Comparison of ENCODE assay signal across 38 cellular contexts in the genomic region with DNA sequence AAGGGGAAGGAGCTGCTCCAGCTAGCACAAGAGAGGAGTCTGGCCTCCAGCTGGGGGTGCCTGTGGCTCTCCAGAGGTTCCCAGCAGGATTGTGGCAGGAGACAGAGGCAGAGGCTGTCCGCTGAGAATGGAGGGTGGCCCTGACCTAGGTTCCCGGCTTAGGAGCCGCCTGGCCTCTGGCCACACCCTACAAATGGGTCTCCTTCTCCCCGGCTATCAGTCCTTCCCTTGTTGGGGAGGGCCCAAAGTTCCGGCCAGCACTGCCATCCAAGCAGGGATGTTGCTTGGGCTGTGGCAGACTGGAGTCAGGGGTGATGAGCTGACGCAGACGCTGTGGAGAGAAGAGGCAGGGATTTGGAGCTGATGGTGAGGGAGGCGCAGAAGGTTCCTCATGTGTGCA. TPM values are rescaled to one million over a fixed set of nuclear protein-coding genes. Genes with fewer than 3 reads are reported as not detected.
"Had no signal": no experiment of that assay in that cellular context is flagged by ENCODE, and none has a peak within 500 bp of the region (broad histone marks: within the 10 kb centered on the region; RNA-seq: fewer than 3 reads in every experiment).

No MANE protein-coding gene starts in this region.

- ATAC-seq: activated CD8-positive, alpha-beta memory T cell treated with anti-CD3 and anti-CD28 coated beads, Interleukin-2, amount 10 ng/mL, durations not matched to agents 7 days and 5 days; activated CD8-positive, alpha-beta T cell treated with anti-CD3 and anti-CD28 coated beads, Interleukin-2, amount 10 ng/mL, durations not matched to agents 7 days and 5 days; activated naive CD8-positive, alpha-beta T cell treated with anti-CD3 and anti-CD28 coated beads, Interleukin-2, amount 50 U/mL, for 24 hours; T-cell; T-helper 17 cell had no signal

- H3K9me3 Mint-ChIP-seq: activated B cell treated with CpG ODN at 0.5 μM for 24 hours; activated CD4-positive, alpha-beta memory T cell treated with anti-CD3 and anti-CD28 coated beads, Interleukin-2, amount 10 ng/mL, durations not matched to agents 7 days and 5 days; activated CD4-positive, alpha-beta T cell treated with anti-CD3 and anti-CD28 coated beads, Interleukin-2, amount 10 ng/mL, durations not matched to agents 24 days and 14 days; activated naive CD4-positive, alpha-beta T cell treated with anti-CD3 and anti-CD28 coated beads, Interleukin-2, amount 10 ng/mL, durations not matched to agents 7 days and 5 days; activated naive CD4-positive, alpha-beta T cell treated with anti-CD3 and anti-CD28 coated beads, Interleukin-2, amount 50 U/mL, for 24 hours; activated naive CD8-positive, alpha-beta T cell treated with anti-CD3 and anti-CD28 coated beads, Interleukin-2, amount 10 ng/mL, durations not matched to agents 7 days and 5 days; activated naive CD8-positive, alpha-beta T cell treated with anti-CD3 and anti-CD28 coated beads, Interleukin-2, amount 50 U/mL, for 24 hours; activated T-cell treated with anti-CD3 and anti-CD28 coated beads, Interleukin-2, amount 50 U/mL, for 24 hours; activated T-helper 2 cell treated with anti-CD3 and anti-CD28 coated beads, Interferon-gamma antibody, Interleukin-2, Interleukin-4, amounts not matched to agents 10 μg/mL and 5 μg/mL and 100 μg/mL, durations not matched to agents 14 hours and 24 hours and 36 hours; central memory CD8-positive, alpha-beta T cell; T-cell had no signal

- H3K27ac Mint-ChIP-seq: activated B cell treated with CpG ODN at 0.5 μM for 24 hours; activated CD4-positive, alpha-beta memory T cell treated with anti-CD3 and anti-CD28 coated beads, Interleukin-2, amount 10 ng/mL, durations not matched to agents 7 days and 5 days; activated CD4-positive, alpha-beta T cell treated with anti-CD3 and anti-CD28 coated beads, Interleukin-2, amount 10 ng/mL, durations not matched to agents 24 days and 14 days; activated CD8-positive, alpha-beta memory T cell treated with anti-CD3 and anti-CD28 coated beads, Interleukin-2, amount 10 ng/mL, durations not matched to agents 7 days and 5 days; activated CD8-positive, alpha-beta T cell treated with anti-CD3 and anti-CD28 coated beads, Interleukin-2, amount 10 ng/mL, durations not matched to agents 7 days and 5 days; activated naive CD4-positive, alpha-beta T cell treated with anti-CD3 and anti-CD28 coated beads, Interleukin-2, amount 50 U/mL, for 24 hours; activated naive CD8-positive, alpha-beta T cell; activated naive CD8-positive, alpha-beta T cell treated with anti-CD3 and anti-CD28 coated beads, Interleukin-2, amount 10 ng/mL, durations not matched to agents 7 days and 5 days; activated naive CD8-positive, alpha-beta T cell treated with anti-CD3 and anti-CD28 coated beads, Interleukin-2, amount 50 U/mL, for 24 hours; activated T-cell treated with anti-CD3 and anti-CD28 coated beads, Interleukin-2, amount 50 U/mL, for 24 hours; activated T-helper 2 cell treated with anti-CD3 and anti-CD28 coated beads, Interferon-gamma antibody, Interleukin-2, Interleukin-4, amounts not matched to agents 10 μg/mL and 5 μg/mL and 100 μg/mL, durations not matched to agents 14 hours and 24 hours and 36 hours; T-cell; T-helper 17 cell had no signal

- H3K36me3 Mint-ChIP-seq: activated CD8-positive, alpha-beta memory T cell treated with anti-CD3 and anti-CD28 coated beads, Interleukin-2, amount 10 ng/mL, durations not matched to agents 7 days and 5 days; activated naive CD4-positive, alpha-beta T cell treated with anti-CD3 and anti-CD28 coated beads, Interleukin-2, amount 10 ng/mL, durations not matched to agents 7 days and 5 days; activated naive CD4-positive, alpha-beta T cell treated with anti-CD3 and anti-CD28 coated beads, Interleukin-2, amount 50 U/mL, for 24 hours; activated naive CD8-positive, alpha-beta T cell; activated naive CD8-positive, alpha-beta T cell treated with anti-CD3 and anti-CD28 coated beads, Interleukin-2, amount 10 ng/mL, durations not matched to agents 7 days and 5 days; brain; T-cell had no signal

- H3K4me3 Mint-ChIP-seq: activated B cell treated with CpG ODN at 0.5 μM for 24 hours; activated CD4-positive, alpha-beta memory T cell treated with anti-CD3 and anti-CD28 coated beads, Interleukin-2, amount 10 ng/mL, durations not matched to agents 7 days and 5 days; activated CD4-positive, alpha-beta T cell treated with anti-CD3 and anti-CD28 coated beads, Interleukin-2, amount 10 ng/mL, durations not matched to agents 24 days and 14 days; activated CD8-positive, alpha-beta memory T cell treated with anti-CD3 and anti-CD28 coated beads, Interleukin-2, amount 10 ng/mL, durations not matched to agents 7 days and 5 days; activated CD8-positive, alpha-beta T cell treated with anti-CD3 and anti-CD28 coated beads, Interleukin-2, amount 10 ng/mL, durations not matched to agents 7 days and 5 days; activated naive CD4-positive, alpha-beta T cell treated with anti-CD3 and anti-CD28 coated beads, Interleukin-2, amount 10 ng/mL, durations not matched to agents 7 days and 5 days; activated naive CD4-positive, alpha-beta T cell treated with anti-CD3 and anti-CD28 coated beads, Interleukin-2, amount 50 U/mL, for 24 hours; activated naive CD8-positive, alpha-beta T cell treated with anti-CD3 and anti-CD28 coated beads, Interleukin-2, amount 10 ng/mL, durations not matched to agents 7 days and 5 days; activated naive CD8-positive, alpha-beta T cell treated with anti-CD3 and anti-CD28 coated beads, Interleukin-2, amount 50 U/mL, for 24 hours; activated T-cell treated with anti-CD3 and anti-CD28 coated beads, Interleukin-2, amount 50 U/mL, for 24 hours; brain; central memory CD8-positive, alpha-beta T cell; T-cell; T-helper 17 cell had no signal

- DNase-seq: activated B cell treated with CpG ODN at 0.5 μM for 24 hours; activated CD4-positive, alpha-beta memory T cell treated with anti-CD3 and anti-CD28 coated beads, Interleukin-2, amount 10 ng/mL, durations not matched to agents 7 days and 5 days; activated CD4-positive, alpha-beta T cell treated with anti-CD3 and anti-CD28 coated beads for 4 hours; activated CD4-positive, alpha-beta T cell treated with anti-CD3 and anti-CD28 coated beads, Interleukin-2, amount 10 ng/mL, durations not matched to agents 24 days and 14 days; activated CD4-positive, alpha-beta T cell treated with anti-CD3 and anti-CD28 coated beads, Interleukin-2, amount 50 U/mL, for 1 hour; activated CD4-positive, alpha-beta T cell treated with anti-CD3 and anti-CD28 coated beads, Interleukin-2, amount 50 U/mL, for 4 hours; activated CD4-positive, CD25-positive, alpha-beta regulatory T cell treated with anti-CD3 and anti-CD28 coated beads, Interleukin-2, amount 50 U/mL, for 72 hours; activated CD8-positive, alpha-beta memory T cell treated with anti-CD3 and anti-CD28 coated beads for 24 hours; activated CD8-positive, alpha-beta memory T cell treated with anti-CD3 and anti-CD28 coated beads, Interleukin-2, amount 10 ng/mL, durations not matched to agents 7 days and 5 days; activated CD8-positive, alpha-beta memory T cell treated with anti-CD3 and anti-CD28 coated beads, Interleukin-2, amount 50 U/mL, for 48 hours; activated CD8-positive, alpha-beta T cell treated with anti-CD3 and anti-CD28 coated beads, Interleukin-2, amount 10 ng/mL, durations not matched to agents 7 days and 5 days; activated effector memory CD4-positive, alpha-beta T cell treated with Interleukin-2 at 50 U/mL for 16 hours; activated gamma-delta T cell; activated naive CD4-positive, alpha-beta T cell treated with anti-CD3 and anti-CD28 coated beads, Interleukin-2, amount 10 ng/mL, durations not matched to agents 7 days and 5 days; activated naive CD4-positive, alpha-beta T cell treated with Interleukin-2 at 50 U/mL for 16 hours; activated naive CD8-positive, alpha-beta T cell treated with anti-CD3 and anti-CD28 coated beads, Interleukin-2, amount 10 ng/mL, durations not matched to agents 7 days and 5 days; activated naive CD8-positive, alpha-beta T cell treated with anti-CD3 and anti-CD28 coated beads, Interleukin-2, amount 50 U/mL, for 24 hours; activated T-cell treated with anti-CD3 and anti-CD28 coated beads, Interleukin-2, amount 50 U/mL, for 24 hours; activated T-cell treated with anti-CD3 and anti-CD28 coated beads, Interleukin-2, amount 50 U/mL, for 48 hours; amygdala; anterior cingulate cortex; caudate nucleus; cerebellar nuclear complex; T-cell; T-helper 17 cell; T-helper 9 cell had no signal

- H3K4me3 ChIP-seq: ascending aorta, cardiac muscle cell had no signal

- FAIRE-seq: bronchial epithelial cell, TTC549 had no signal

- H3K27ac ChIP-seq: ascending aorta, cardiac muscle cell, VCaP had no signal

- H3K27me3 ChIP-seq: ascending aorta had no signal

- H3K27me3 Mint-ChIP-seq: activated CD4-positive, alpha-beta T cell treated with anti-CD3 and anti-CD28 coated beads, Interleukin-2, amount 10 ng/mL, durations not matched to agents 24 days and 14 days had no signal

- H3K4me1 Mint-ChIP-seq: activated naive CD4-positive, alpha-beta T cell treated with anti-CD3 and anti-CD28 coated beads, Interleukin-2, amount 50 U/mL, for 24 hours; central memory CD8-positive, alpha-beta T cell had no signal

- H3K9me3 ChIP-seq: ascending aorta had no signal

- H3K36me3 ChIP-seq: ascending aorta, cardiac muscle cell had no signal

RNA-seq across cellular contexts. Expression of a gene that starts 23.1 kb away (rescaled TPM):
- total RNA-seq: activated B cell treated with CpG ODN at 0.5 μM for 24 hours; activated CD4-positive, alpha-beta memory T cell treated with anti-CD3 and anti-CD28 coated beads, Interleukin-2, amount 10 ng/mL, durations not matched to agents 7 days and 5 days; activated CD4-positive, alpha-beta T cell treated with anti-CD3 and anti-CD28 coated beads, Interleukin-2, amount 10 ng/mL, durations not matched to agents 24 days and 14 days; activated CD8-positive, alpha-beta T cell treated with anti-CD3 and anti-CD28 coated beads, Interleukin-2, amount 10 ng/mL, durations not matched to agents 7 days and 5 days; activated naive CD8-positive, alpha-beta T cell treated with anti-CD3 and anti-CD28 coated beads, Interleukin-2, amount 10 ng/mL, durations not matched to agents 7 days and 5 days; bronchial epithelial cell; T-helper 1 cell treated with Interleukin-12 subunit alpha and Interleukin-12 subunit beta and Interleukin-4 antibody, amounts not matched to agents 30 ng/mL and 1 ng/mL, for 36 hours; T-helper 17 cell; T-helper 2 cell treated with Interferon-gamma antibody and Interleukin-4, amounts not matched to agents 100 ng/mL and 5 ng/mL, for 36 hours had no signal
